ENCODE assay signal across 31 cellular contexts in the genomic region with DNA sequence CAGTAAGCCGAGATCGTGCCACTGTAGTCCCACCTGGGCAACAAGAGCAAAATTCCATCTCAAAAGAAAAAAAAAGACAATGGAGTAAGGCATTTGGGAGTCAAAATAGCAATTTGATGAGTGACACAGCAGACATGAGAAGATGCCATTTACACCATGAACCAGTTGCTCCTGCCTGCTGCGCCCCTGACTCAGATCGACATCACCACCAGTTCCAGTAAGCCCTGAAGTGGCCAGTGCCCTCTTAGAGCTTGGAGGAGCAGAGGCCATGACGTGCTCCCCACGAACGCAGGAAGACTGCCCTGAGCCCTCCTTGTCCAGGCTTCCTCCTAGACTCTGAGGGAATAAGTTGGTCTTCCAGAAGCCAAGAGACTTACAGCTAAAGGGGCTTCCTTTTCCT.
"Had no signal": no experiment of that assay in that cellular context is flagged by ENCODE, and none has a peak within 500 bp of the region (broad histone marks: within the 10 kb centered on the region; RNA-seq: fewer than 3 reads in every experiment).

No MANE protein-coding gene starts in this region.

- FAIRE-seq: colon had no signal

- H3K27ac ChIP-seq: brain microvascular endothelial cell, RWPE1, SJCRH30 had no signal

- H3K9me3 ChIP-seq: SJCRH30, SK-N-SH had no signal

- H3K4me1 ChIP-seq: SJCRH30 had no signal

- ATAC-seq: activated T-helper 17 cell treated with anti-CD3 and anti-CD28 coated beads, Interleukin-2, amount 50 U/mL, for 72 hours; Panc1 had no signal

- H3K27ac Mint-ChIP-seq: activated B cell treated with CpG ODN at 0.5 μM for 24 hours; activated CD4-positive, alpha-beta memory T cell treated with anti-CD3 and anti-CD28 coated beads for 36 hours; activated CD4-positive, alpha-beta T cell treated with anti-CD3 and anti-CD28 coated beads, Interleukin-2, amount 10 ng/mL, durations not matched to agents 7 days and 5 days; activated naive CD4-positive, alpha-beta T cell treated with anti-CD3 and anti-CD28 coated beads for 36 hours; activated naive CD8-positive, alpha-beta T cell; activated T-helper 17 cell treated with anti-CD3 and anti-CD28 coated beads, Interleukin-2, amount 50 U/mL, for 72 hours; T-helper 1 cell treated with Interleukin-12 subunit alpha and Interleukin-12 subunit beta and Interleukin-4 antibody, amounts not matched to agents 30 μg/mL and 1 μg/mL, for 36 hours had no signal

- H3K27me3 Mint-ChIP-seq: activated B cell treated with CpG ODN at 0.5 μM for 24 hours; activated naive CD8-positive, alpha-beta T cell; activated T-helper 17 cell treated with anti-CD3 and anti-CD28 coated beads, Interleukin-2, amount 50 U/mL, for 72 hours had no signal

- H3K36me3 ChIP-seq: brain microvascular endothelial cell, SJCRH30 had no signal

- H3K36me3 Mint-ChIP-seq: activated CD4-positive, alpha-beta memory T cell treated with anti-CD3 and anti-CD28 coated beads for 36 hours; activated naive CD8-positive, alpha-beta T cell had no signal

- H3K4me3 ChIP-seq: SJCRH30 had no signal

- H3K27me3 ChIP-seq: brain microvascular endothelial cell, SJCRH30 had no signal

- DNase-seq: activated B cell treated with CpG ODN at 0.5 μM for 24 hours; activated CD4-positive, alpha-beta memory T cell treated with anti-CD3 and anti-CD28 coated beads for 36 hours; activated CD4-positive, alpha-beta T cell treated with anti-CD3 and anti-CD28 coated beads for 1 hour; activated CD4-positive, alpha-beta T cell treated with anti-CD3 and anti-CD28 coated beads, Interleukin-2, amount 10 ng/mL, durations not matched to agents 7 days and 5 days; activated CD8-positive, alpha-beta memory T cell treated with anti-CD3 and anti-CD28 coated beads for 24 hours; activated gamma-delta T cell; activated naive CD4-positive, alpha-beta T cell treated with anti-CD3 and anti-CD28 coated beads for 36 hours; activated T-cell treated with anti-CD3 and anti-CD28 coated beads for 4 hours; activated T-cell treated with anti-CD3 and anti-CD28 coated beads, Interleukin-2, amount 50 U/mL, for 48 hours; amygdala; brain microvascular endothelial cell; cerebellar nuclear complex; NCI-H1092; NCI-H1417; NCI-H1930; NCI-H2171; NCI-H2227 treated with DMSO at 0.1 percent for 48 hours; NCI-H446 treated with DMSO at 0.1 percent for 48 hours; NCI-H524 treated with DMSO at 0.1 percent for 48 hours; NCI-H774; OCI-M1; Right ventricle myocardium superior; SJCRH30; SK-N-SH; SW 1271 had no signal

- H3K4me2 ChIP-seq: SK-N-SH had no signal

- H3K9me3 Mint-ChIP-seq: activated B cell treated with CpG ODN at 0.5 μM for 24 hours; activated CD4-positive, alpha-beta memory T cell treated with anti-CD3 and anti-CD28 coated beads for 36 hours; activated CD4-positive, alpha-beta T cell treated with anti-CD3 and anti-CD28 coated beads, Interleukin-2, amount 10 ng/mL, durations not matched to agents 7 days and 5 days; activated naive CD4-positive, alpha-beta T cell treated with anti-CD3 and anti-CD28 coated beads for 36 hours; activated T-helper 17 cell treated with anti-CD3 and anti-CD28 coated beads, Interleukin-2, amount 50 U/mL, for 72 hours; T-helper 1 cell treated with Interleukin-12 subunit alpha and Interleukin-12 subunit beta and Interleukin-4 antibody, amounts not matched to agents 30 μg/mL and 1 μg/mL, for 36 hours had no signal

- H3K4me1 Mint-ChIP-seq: activated B cell treated with CpG ODN at 0.5 μM for 24 hours; activated CD4-positive, alpha-beta T cell treated with anti-CD3 and anti-CD28 coated beads, Interleukin-2, amount 10 ng/mL, durations not matched to agents 7 days and 5 days; activated T-helper 17 cell treated with anti-CD3 and anti-CD28 coated beads, Interleukin-2, amount 50 U/mL, for 72 hours had no signal

- H3K4me3 Mint-ChIP-seq: activated B cell treated with CpG ODN at 0.5 μM for 24 hours; activated CD4-positive, alpha-beta memory T cell treated with anti-CD3 and anti-CD28 coated beads for 36 hours; activated CD4-positive, alpha-beta T cell treated with anti-CD3 and anti-CD28 coated beads, Interleukin-2, amount 10 ng/mL, durations not matched to agents 7 days and 5 days; activated naive CD4-positive, alpha-beta T cell treated with anti-CD3 and anti-CD28 coated beads for 36 hours; activated naive CD8-positive, alpha-beta T cell; activated T-helper 17 cell treated with anti-CD3 and anti-CD28 coated beads, Interleukin-2, amount 50 U/mL, for 72 hours; T-helper 1 cell treated with Interleukin-12 subunit alpha and Interleukin-12 subunit beta and Interleukin-4 antibody, amounts not matched to agents 30 μg/mL and 1 μg/mL, for 36 hours had no signal

- H3K9ac ChIP-seq: SK-N-SH had no signal
